In genomic region chr11:107457558-107458271, GRCh38 we compare ENCODE assay signal across 1 cellular context.
TF ChIP-seq lines count a peak whose summit lies in the region.

Gene CWF19L2 (minus strand): TSS chr11:107457825. CDS start chr11:107457816, 9 bp downstream.

TF ChIP-seq in K562, 482 proteins besides CTCF, POLR2A, EP300 and RAD21 (continued from another document and continues in another):
- TF ChIP-seq E2F8 (IDR thresholded peaks at IDR 0.05; ENCODE audit: low read depth, partially characterized antibody) (peak; percentile 80), RFX5 (IDR thresholded peaks at IDR 0.05; ENCODE audit: low read depth, low read length) (no peak), NFRKB (IDR thresholded peaks at IDR 0.05; ENCODE audit: low read depth) (peak; percentile 51; the same call in 1 of the 2 replicates), KDM2B (CRISPR knock-in tag; IDR thresholded peaks at IDR 0.05) (no peak), PTRF (tag; IDR thresholded peaks at IDR 0.05) (no peak), E2F3 (CRISPR knock-in tag; IDR thresholded peaks at IDR 0.05) (no peak), CREB5 (CRISPR knock-in tag; IDR thresholded peaks at IDR 0.05) (no peak), CREBBP (IDR thresholded peaks at IDR 0.05; ENCODE audit: low read depth, low read length) (no peak), ETV1 (tag; conservative IDR thresholded peaks at IDR 0.05; ENCODE audit: low read depth) (peak; percentile 69), XRCC5 (IDR thresholded peaks at IDR 0.05; ENCODE audit: low read depth, low read length) (no peak), XRCC3 (IDR thresholded peaks at IDR 0.05) (no peak), ATF6 (CRISPR knock-in tag; IDR thresholded peaks at IDR 0.05) (no peak), BDP1 (IDR thresholded peaks at IDR 0.05; ENCODE audit: insufficient read depth, insufficient read length) (no peak), NR0B1 (IDR thresholded peaks at IDR 0.05; ENCODE audit: partially characterized antibody) (no peak), NR4A1 (CRISPR knock-in tag; IDR thresholded peaks at IDR 0.05) (no peak), NR4A1 (tag; IDR thresholded peaks at IDR 0.05) (no peak), FOXK2 (conservative IDR thresholded peaks at IDR 0.05 in 1 of 2, IDR thresholded peaks at IDR 0.05 in 1 of 2; ENCODE audit: low read depth in 2 of 2) (peak; percentile 95), FOSL1 (tag; conservative IDR thresholded peaks at IDR 0.05) (no peak), ZNF41 (CRISPR knock-in tag; conservative IDR thresholded peaks at IDR 0.05) (no peak), ZNF384 (IDR thresholded peaks at IDR 0.05; ENCODE audit: low read depth, low read length) (no peak), MAX (CRISPR knock-in tag; IDR thresholded peaks at IDR 0.05) (no peak), HNRNPL (IDR thresholded peaks at IDR 0.05; ENCODE audit: low read depth, low read length) (no peak), DDX20 (tag; IDR thresholded peaks at IDR 0.05; ENCODE audit: low read depth) (no peak), HDAC1 (IDR thresholded peaks at IDR 0.05) (peak in 1 of 2 experiments; percentile 62; a peak in 2 of 4 replicates), SUPT5H (IDR thresholded peaks at IDR 0.05) (peak; percentile 89), HOXB6 (CRISPR knock-in tag; IDR thresholded peaks at IDR 0.05; ENCODE audit: borderline replicate concordance) (no peak), HNRNPK (IDR thresholded peaks at IDR 0.05; ENCODE audit: low read depth, low read length, poor library complexity, severe bottlenecking) (no peak), MBD2 (IDR thresholded peaks at IDR 0.05; ENCODE audit: borderline replicate concordance, low read depth) (peak; percentile 56; the same call in 1 of the 2 replicates), NFIC (IDR thresholded peaks at IDR 0.05) (no peak), IFI16 (CRISPR knock-in tag; IDR thresholded peaks at IDR 0.05) (no peak), ZEB2 (IDR thresholded peaks at IDR 0.05) (no peak; the same call in 1 of the 2 replicates), CHAMP1 (IDR thresholded peaks at IDR 0.05) (no peak), ASH1L (IDR thresholded peaks at IDR 0.05; ENCODE audit: borderline replicate concordance, low read depth, partially characterized antibody) (no peak), NCOA1 (IDR thresholded peaks at IDR 0.05; ENCODE audit: low read depth) (no peak), BHLHE40 (IDR thresholded peaks at IDR 0.05; ENCODE audit: low read length) (no peak), ZBTB2 (IDR thresholded peaks at IDR 0.05) (no peak), NEUROD1 (IDR thresholded peaks at IDR 0.05; ENCODE audit: borderline replicate concordance, low read depth, low read length, partially characterized antibody) (no peak), ZNF551 (CRISPR knock-in tag; IDR thresholded peaks at IDR 0.05) (no peak), CTCFL (IDR thresholded peaks at IDR 0.05; ENCODE audit: borderline replicate concordance, insufficient read depth, low read depth, low read length, poor library complexity, severe bottlenecking) (no peak), ELK3 (CRISPR knock-in tag; IDR thresholded peaks at IDR 0.05) (no peak), FOS (IDR thresholded peaks at IDR 0.05; ENCODE audit: extremely low read depth, insufficient read length) (peak; percentile 31), JUNB (CRISPR knock-in tag; conservative IDR thresholded peaks at IDR 0.05) (no peak), FOXP1 (CRISPR knock-in tag; IDR thresholded peaks at IDR 0.05) (no peak), E2F1 (CRISPR knock-in tag; IDR thresholded peaks at IDR 0.05) (no peak), FUS (optimal IDR thresholded peaks at IDR 0.05; ENCODE audit: low read depth, low read length) (no peak), YY1 (IDR thresholded peaks at IDR 0.05; ENCODE audit: borderline replicate concordance in 1 of 3, control insufficient read depth in 1 of 3, extremely low read depth in 1 of 3, insufficient read depth in 3 of 3, insufficient read length in 1 of 3, insufficient replicate concordance in 2 of 3, low read depth in 1 of 3, low read length in 2 of 3) (peak; percentile 69 to 97 (median 88)), NFYB (IDR thresholded peaks at IDR 0.05; ENCODE audit: extremely low read depth, insufficient read length) (no peak)
